Comparison of ENCODE assay signal across 9 cellular contexts in genomic region chr18:26546875-26547301, GRCh38. TPM values are rescaled to one million over a fixed set of nuclear protein-coding genes. Genes with fewer than 3 reads are reported as not detected.
DNase-seq lines count a peak whose midpoint lies in the region; ATAC-seq and TF ChIP-seq lines count a peak whose summit lies in the region.
"Had no signal": no experiment of that assay in that cellular context is flagged by ENCODE, and none has a peak within 500 bp of the region (broad histone marks: within the 10 kb centered on the region; RNA-seq: fewer than 3 reads in every experiment).

No MANE protein-coding gene starts in this region.

- intact Hi-C loops in stomach (cut with DNase I; ENCODE audit: low total_unique reads): no loop called here

- CTCF ChIA-PET in activated CD8-positive, alpha-beta memory T cell treated with anti-CD3 and anti-CD28 coated beads, Interleukin-2, amount 10 ng/mL, durations not matched to agents 7 days and 5 days (lab: Charles Lee): no interaction called here

- no peaks in the 10 kb centered on the region for H3K9me3 ChIP-seq in stomach

- H3K36me3 Mint-ChIP-seq in activated CD8-positive, alpha-beta memory T cell treated with anti-CD3 and anti-CD28 coated beads, Interleukin-2, amount 10 ng/mL, durations not matched to agents 7 days and 5 days: peaks cover 3% of the 10 kb centered on the region

- H3K4me3 Mint-ChIP-seq in activated CD8-positive, alpha-beta memory T cell treated with anti-CD3 and anti-CD28 coated beads, Interleukin-2, amount 10 ng/mL, durations not matched to agents 7 days and 5 days: peak overlapping the region; percentile 68

- WGBS in stomach, 5 donors: 81 to 89% (median 88%) methylated on average over 22 to 35 of the region's 35 CpGs

- TF ChIP-seq CTCF in stomach (IDR thresholded peaks at IDR 0.05): no peak

- H3K4me3 ChIP-seq in stomach: peak overlapping the region; percentile 65 to 90 (median 76)

- TF ChIP-seq EP300 in stomach (IDR thresholded peaks at IDR 0.05): no peak

- no peaks in the 10 kb centered on the region for H3K9me3 Mint-ChIP-seq in activated CD8-positive, alpha-beta memory T cell treated with anti-CD3 and anti-CD28 coated beads, Interleukin-2, amount 10 ng/mL, durations not matched to agents 7 days and 5 days (ENCODE audit: low read depth)

- peaks cover 40 to 79% (median 66%) of the 10 kb centered on the region in 4 donors for H3K4me1 ChIP-seq in stomach

- peaks cover 18% of the 10 kb centered on the region for H3K4me1 Mint-ChIP-seq in activated CD8-positive, alpha-beta memory T cell treated with anti-CD3 and anti-CD28 coated beads, Interleukin-2, amount 10 ng/mL, durations not matched to agents 7 days and 5 days

- H3K27ac Mint-ChIP-seq in activated CD8-positive, alpha-beta memory T cell treated with anti-CD3 and anti-CD28 coated beads, Interleukin-2, amount 10 ng/mL, durations not matched to agents 7 days and 5 days: no peak overlapping the region

- H3K27me3 Mint-ChIP-seq in activated CD8-positive, alpha-beta memory T cell treated with anti-CD3 and anti-CD28 coated beads, Interleukin-2, amount 10 ng/mL, durations not matched to agents 7 days and 5 days: peaks cover 29% of the 10 kb centered on the region

- H3K36me3 ChIP-seq in stomach: no peaks in the 10 kb centered on the region

- TF ChIP-seq POLR2A in stomach (IDR thresholded peaks at IDR 0.05): no peak

- H3K27ac ChIP-seq in caudate nucleus (ENCODE audit: low read depth, low read length) (peak overlapping the region; percentile 82), stomach (no peak overlapping the region)
- H3K27ac ChIP-seq: HL-60 had no signal

- H3K27me3 ChIP-seq in stomach: peaks cover 3 to 42% (median 15%) of the 10 kb centered on the region in 3 donors

- no peak for ATAC-seq in activated CD8-positive, alpha-beta memory T cell treated with anti-CD3 and anti-CD28 coated beads, Interleukin-2, amount 10 ng/mL, durations not matched to agents 7 days and 5 days
- no peak for ATAC-seq in GM18517 (IDR thresholded peaks at IDR 0.05; ENCODE audit: unreplicated experiment)

- no peak for DNase-seq in activated CD8-positive, alpha-beta memory T cell treated with anti-CD3 and anti-CD28 coated beads, Interleukin-2, amount 10 ng/mL, durations not matched to agents 7 days and 5 days
- no peak for DNase-seq in activated CD8-positive, alpha-beta memory T cell treated with anti-CD3 and anti-CD28 coated beads for 24 hours
- DNase-seq in caudate nucleus (lab: John Stamatoyannopoulos, UW): peak in 2 of 61 donors; percentile 39 to 43
- peak; percentile 22 for DNase-seq in kidney tubule cell (ENCODE audit: low spot score)
- no peak for DNase-seq in stomach
- DNase-seq in SHP77 (lab: John Stamatoyannopoulos, UW): no peak
- no peak for DNase-seq in stimulated activated CD4-positive, alpha-beta T cell treated with anti-CD3 and anti-CD28 coated beads, Interleukin-2, amount 100 ng/mL, for 24 hours

RNA-seq across cellular contexts. Expression of gene KCTD1, which starts 1.5 kb away (rescaled TPM):
- total RNA-seq in activated CD8-positive, alpha-beta memory T cell treated with anti-CD3 and anti-CD28 coated beads, Interleukin-2, amount 10 ng/mL, durations not matched to agents 7 days and 5 days: 1 to 10 TPM; 4.1 to 5.6 TPM
- 100 to 1,000 TPM in 1 of 5 donors, 10 to 100 TPM in 2, 1 to 10 TPM in 2; 7.1 to 118 (median 15.2) TPM for total RNA-seq in stomach
- polyA plus RNA-seq in stomach: 10 to 100 TPM in 2 of 3 donors, 1 to 10 TPM in 1; 7.8 to 23.5 (median 10.5) TPM
